Comparison of ENCODE assay signal across 8 cellular contexts in the genomic region with DNA sequence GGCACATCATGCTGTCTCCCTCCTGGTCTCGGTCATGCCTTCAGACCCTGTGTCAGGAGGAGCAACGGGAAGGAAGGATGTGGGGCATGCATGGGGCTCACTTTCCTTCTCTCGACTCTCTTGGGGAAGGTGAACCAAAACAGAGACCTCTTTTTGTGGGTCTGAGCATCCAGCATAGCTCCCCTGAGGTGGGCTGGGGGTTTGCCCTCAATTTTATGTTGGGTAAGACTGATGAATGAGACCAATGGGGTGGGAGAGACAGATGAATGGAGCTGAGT. TPM values are rescaled to one million over a fixed set of nuclear protein-coding genes. Genes with fewer than 3 reads are reported as not detected.
A peak's percentile ranks its signal among the peaks of the same experiment; 100 is the strongest.
DNase-seq lines count a peak whose midpoint lies in the region; ATAC-seq and TF ChIP-seq lines count a peak whose summit lies in the region.

No MANE protein-coding gene starts in this region.

- H3K4me2 ChIP-seq in DND-41 (ENCODE audit: insufficient read depth, low read length) (peak overlapping the region; percentile 91), MM.1S (ENCODE audit: low read depth, low read length) (peak overlapping the region; percentile 95), fibroblast of lung (ENCODE audit: extremely low read depth, insufficient read depth, low read length) (no peak overlapping the region)

- TF ChIP-seq CTCF in DND-41 (IDR thresholded peaks at IDR 0.05; ENCODE audit: borderline replicate concordance, extremely low read depth, low read length, poor library complexity, severe bottlenecking): no peak
- no peak for TF ChIP-seq CTCF in MM.1S (IDR thresholded peaks at IDR 0.05; ENCODE audit: low read length)
- TF ChIP-seq CTCF in fibroblast of lung (conservative IDR thresholded peaks at IDR 0.05 in 1 of 2, IDR thresholded peaks at IDR 0.05 in 1 of 2; ENCODE audit: low read depth in 1 of 2, low read length in 2 of 2): no peak
- no peak for TF ChIP-seq CTCF in thoracic aorta (IDR thresholded peaks at IDR 0.05)

- H3K79me2 ChIP-seq in DND-41 (ENCODE audit: insufficient read depth, low read length): peaks cover 20% of the 10 kb centered on the region
- peaks cover 22% of the 10 kb centered on the region for H3K79me2 ChIP-seq in MM.1S (ENCODE audit: low read length)
- no peaks in the 10 kb centered on the region for H3K79me2 ChIP-seq in fibroblast of lung (ENCODE audit: control insufficient read depth, insufficient read depth, low read length)

- peaks cover 3% of the 10 kb centered on the region; the same call in 1 of the 2 replicates for H3K36me3 ChIP-seq in DND-41 (ENCODE audit: insufficient read depth, low read length)
- H3K36me3 ChIP-seq in MM.1S (replicated peaks; ENCODE audit: insufficient read depth, low read length): no peaks in the 10 kb centered on the region
- no peaks in the 10 kb centered on the region for H3K36me3 ChIP-seq in fibroblast of lung (ENCODE audit: control insufficient read depth, insufficient read depth, low read length)
- H3K36me3 ChIP-seq in thoracic aorta: no peaks in the 10 kb centered on the region

- DNase-seq in DND-41 (no peak), MM.1S (no peak), fibroblast of lung (ENCODE audit: low read depth in 2 of 2) (no peak), thoracic aorta (ENCODE audit: low spot score) (no peak), NOMO-1 treated with dmso at 0.1 percent for 144 hours (lab: John Stamatoyannopoulos, UW; ENCODE audit: unreplicated experiment) (no peak), NCI-H345 treated with DMSO at 0.1 percent for 48 hours (lab: John Stamatoyannopoulos, UW; ENCODE audit: unreplicated experiment) (no peak)
- DNase-seq in activated effector memory CD4-positive, alpha-beta T cell treated with Interleukin-2 at 50 U/mL for 16 hours: no peak

- ATAC-seq in DND-41 (ENCODE audit: insufficient read depth, low read depth): peak; percentile 67
- peak; percentile 31 for ATAC-seq in GM21515 (IDR thresholded peaks at IDR 0.05; ENCODE audit: unreplicated experiment)
- no peak for ATAC-seq in thoracic aorta (ENCODE audit: insufficient number of reproducible peaks, low FRiP score, low read depth)

- H3K4me3 ChIP-seq in DND-41 (ENCODE audit: low read depth in 1 of 2, low read length in 2 of 2) (peak overlapping the region; percentile 49 to 77), MM.1S (ENCODE audit: low read length) (peak overlapping the region; percentile 84), fibroblast of lung (replicated peaks in 1 of 4; ENCODE audit: control extremely low read depth in 1 of 4, insufficient read depth in 1 of 4, low read depth in 3 of 4, low read length in 4 of 4) (peak overlapping the region in 1 of 4 experiments; percentile 30), thoracic aorta (peak overlapping the region; percentile 69)

- H3K27me3 ChIP-seq in DND-41 (ENCODE audit: insufficient read depth, low read length, poor library complexity) (no peaks in the 10 kb centered on the region), MM.1S (replicated peaks; ENCODE audit: insufficient read depth, low read length) (no peaks in the 10 kb centered on the region), fibroblast of lung (ENCODE audit: control insufficient read depth, insufficient read depth, low read length) (no peaks in the 10 kb centered on the region), thoracic aorta (replicated peaks; ENCODE audit: insufficient read depth) (no peaks in the 10 kb centered on the region)

- no peaks in the 10 kb centered on the region for H3K9me2 ChIP-seq in MM.1S (replicated peaks; ENCODE audit: insufficient read depth, low read length)

- H3K4me1 ChIP-seq in DND-41 (ENCODE audit: insufficient read depth, low read length) (peaks cover 29% of the 10 kb centered on the region), MM.1S (ENCODE audit: low read length) (peaks cover 16% of the 10 kb centered on the region), fibroblast of lung (ENCODE audit: control insufficient read depth, extremely low read depth, insufficient read depth, low read length) (peaks cover 11% of the 10 kb centered on the region), thoracic aorta (ENCODE audit: control insufficient read depth in 1 of 2, low read depth in 2 of 2) (peaks cover 8% of the 10 kb centered on the region in 2 donors)

- H3K9me3 ChIP-seq in DND-41 (ENCODE audit: insufficient read depth, low read length, severe bottlenecking) (no peaks in the 10 kb centered on the region), MM.1S (replicated peaks; ENCODE audit: insufficient read depth, low read length) (no peaks in the 10 kb centered on the region), fibroblast of lung (ENCODE audit: control insufficient read depth, insufficient read depth, low read depth, low read length) (no peaks in the 10 kb centered on the region), thoracic aorta (no peaks in the 10 kb centered on the region)

- H3F3A ChIP-seq in MM.1S (ENCODE audit: insufficient read depth, low read length): peaks cover 9% of the 10 kb centered on the region; the same call in 1 of the 2 replicates

- H4K20me1 ChIP-seq in DND-41 (ENCODE audit: insufficient read depth, low read length) (no peaks in the 10 kb centered on the region), MM.1S (ENCODE audit: insufficient read depth, low read length) (no peaks in the 10 kb centered on the region), fibroblast of lung (ENCODE audit: control insufficient read depth, extremely low read depth, insufficient read depth, low read length) (no peaks in the 10 kb centered on the region)

- H3K27ac ChIP-seq in DND-41 (ENCODE audit: low read length) (peak overlapping the region; percentile 94), MM.1S (ENCODE audit: low read length) (no peak overlapping the region; the same call in 1 of the 2 replicates), fibroblast of lung (ENCODE audit: insufficient read depth, low read length) (peak overlapping the region; percentile 48), thoracic aorta (peak overlapping the region in 1 of 2 donors; percentile 54)

- H2AFZ ChIP-seq in DND-41 (ENCODE audit: low read depth, low read length) (peak overlapping the region; percentile 96), MM.1S (ENCODE audit: low read length) (peak overlapping the region; percentile 100), fibroblast of lung (ENCODE audit: low read length) (peak overlapping the region; percentile 92)

- H3K9ac ChIP-seq in DND-41 (ENCODE audit: low read depth, low read length) (peak overlapping the region; percentile 79), MM.1S (ENCODE audit: low read length) (peak overlapping the region; percentile 89), fibroblast of lung (ENCODE audit: insufficient read depth, low read length) (no peak overlapping the region)

RNA-seq across cellular contexts. Expression of gene ACSL5, which starts 2.6 kb away (rescaled TPM):
- total RNA-seq in fibroblast of lung (1.7 and 4.6 TPM in 2 replicates), thoracic aorta (10 to 100 TPM; 13.9 to 16.7 TPM)
- polyA plus RNA-seq in fibroblast of lung: 2.3 and 6.6 TPM in 2 replicates
- 1.5 and 4.4 TPM in 2 replicates for polyA plus RNA-seq in fibroblast of lung (2012)
- polyA minus RNA-seq in fibroblast of lung (ENCODE audit: low replicate concordance): 2.3 and 13.3 TPM in 2 replicates
